Comparison of ENCODE assay signal across 9 cellular contexts in genomic region chr17:6752068-6752909, GRCh38. TPM values are rescaled to one million over a fixed set of nuclear protein-coding genes. Genes with fewer than 3 reads are reported as not detected.
DNase-seq lines count a peak whose midpoint lies in the region; ATAC-seq and TF ChIP-seq lines count a peak whose summit lies in the region.
"Had no signal": no experiment of that assay in that cellular context is flagged by ENCODE, and none has a peak within 500 bp of the region (broad histone marks: within the 10 kb centered on the region; RNA-seq: fewer than 3 reads in every experiment).

No MANE protein-coding gene starts in this region.

- WGBS in neuronal stem cell (ENCODE audit: extremely low coverage in 2 of 2, insufficient read length in 2 of 2, insufficient replicate concordance in 1 of 2), 2 donors, result no CpG with 5 or more reads among the region's 7 CpGs

- no peak overlapping the region for H2BK120ac ChIP-seq in neuronal stem cell (ENCODE audit: low read depth, low read length)

- H3K9ac ChIP-seq in fibroblast of lung (ENCODE audit: insufficient read depth, low read length) (no peak overlapping the region), neuronal stem cell (ENCODE audit: low read depth, low read length, poor library complexity) (no peak overlapping the region)

- no peak overlapping the region for H2BK5ac ChIP-seq in neuronal stem cell (ENCODE audit: low read length)

- no peak for TF ChIP-seq CTCF in fibroblast of lung (conservative IDR thresholded peaks at IDR 0.05 in 1 of 2, IDR thresholded peaks at IDR 0.05 in 1 of 2; ENCODE audit: low read depth in 1 of 2, low read length in 2 of 2)

- no peak overlapping the region for H2BK12ac ChIP-seq in neuronal stem cell (ENCODE audit: low read length)

- H3K18ac ChIP-seq in neuronal stem cell (ENCODE audit: low read length), result peak overlapping the region; percentile 65

- H3K36me3 ChIP-seq in fibroblast of lung (ENCODE audit: control insufficient read depth, insufficient read depth, low read length) (no peaks in the 10 kb centered on the region), neuronal stem cell (replicated peaks in 1 of 2; ENCODE audit: control insufficient read depth in 2 of 2, insufficient read depth in 2 of 2, low read length in 2 of 2) (no peaks in the 10 kb centered on the region)

- H3K27ac ChIP-seq in fibroblast of lung (ENCODE audit: insufficient read depth, low read length) (peak overlapping the region; percentile 96), neuronal stem cell (replicated peaks; ENCODE audit: low read length) (no peak overlapping the region)
- H3K27ac ChIP-seq: SK-N-MC had no signal

- H3K79me2 ChIP-seq in fibroblast of lung (ENCODE audit: control insufficient read depth, insufficient read depth, low read length), result no peaks in the 10 kb centered on the region

- H3K4me2 ChIP-seq in fibroblast of lung (ENCODE audit: extremely low read depth, insufficient read depth, low read length) (peak overlapping the region; percentile 64), neuronal stem cell (ENCODE audit: insufficient read depth, low read length, poor library complexity, severe bottlenecking) (no peak overlapping the region)

- ATAC-seq in HG03432 (IDR thresholded peaks at IDR 0.05; ENCODE audit: unreplicated experiment) (no peak), HG03025 (IDR thresholded peaks at IDR 0.05; ENCODE audit: low FRiP score, unreplicated experiment) (no peak), GM18870 (IDR thresholded peaks at IDR 0.05; ENCODE audit: unreplicated experiment) (no peak)

- H4K8ac ChIP-seq in neuronal stem cell (ENCODE audit: low read depth, low read length), result no peak overlapping the region

- no peak overlapping the region for H3K14ac ChIP-seq in neuronal stem cell (ENCODE audit: low read length)

- H4K91ac ChIP-seq in neuronal stem cell (ENCODE audit: low read depth, low read length, poor library complexity), result no peak overlapping the region

- H2AFZ ChIP-seq in fibroblast of lung (ENCODE audit: low read length) (peak overlapping the region; percentile 48), neuronal stem cell (ENCODE audit: low read length) (peak overlapping the region; percentile 78)

- no peak overlapping the region for H3K4ac ChIP-seq in neuronal stem cell (ENCODE audit: low read length)

- no peak overlapping the region for H3K23ac ChIP-seq in neuronal stem cell (ENCODE audit: low read depth, low read length, poor library complexity)

- H3K79me1 ChIP-seq in neuronal stem cell (ENCODE audit: low read depth, low read length), result no peaks in the 10 kb centered on the region

- H3K4me1 ChIP-seq in fibroblast of lung (ENCODE audit: control insufficient read depth, extremely low read depth, insufficient read depth, low read length), result peaks cover 27% of the 10 kb centered on the region
- peaks cover 11 to 20% of the 10 kb centered on the region in 2 donors for H3K4me1 ChIP-seq in neuronal stem cell (ENCODE audit: control insufficient read depth in 2 of 2, insufficient read depth in 1 of 2, low read depth in 1 of 2, low read length in 2 of 2)

- no peaks in the 10 kb centered on the region for H4K20me1 ChIP-seq in fibroblast of lung (ENCODE audit: control insufficient read depth, extremely low read depth, insufficient read depth, low read length)

- no peak overlapping the region for H2AK5ac ChIP-seq in neuronal stem cell (ENCODE audit: low read depth, low read length)

- H2BK15ac ChIP-seq in neuronal stem cell (ENCODE audit: low read length), result no peak overlapping the region

- H3K9me3 ChIP-seq in fibroblast of lung (ENCODE audit: control insufficient read depth, insufficient read depth, low read depth, low read length), result no peaks in the 10 kb centered on the region
- no peaks in the 10 kb centered on the region for H3K9me3 ChIP-seq in neuronal stem cell (replicated peaks in 1 of 2; ENCODE audit: control insufficient read depth in 2 of 2, insufficient read depth in 1 of 2, low read depth in 1 of 2, low read length in 2 of 2)

- H3K27me3 ChIP-seq in fibroblast of lung (ENCODE audit: control insufficient read depth, insufficient read depth, low read length) (no peaks in the 10 kb centered on the region), neuronal stem cell (ENCODE audit: control insufficient read depth in 3 of 3, insufficient read depth in 3 of 3, low read depth in 1 of 3, low read length in 3 of 3) (no peaks in the 10 kb centered on the region)

- DNase-seq in HCEC 1CT, result peak; percentile 98
- DNase-seq in SW480 (ENCODE audit: low spot score), result peak; percentile 99
- peak; percentile 98 to 100 for DNase-seq in fibroblast of lung (ENCODE audit: low read depth in 2 of 2)
- no peak for DNase-seq in neuronal stem cell (ENCODE audit: low spot score)
- no peak for DNase-seq in activated effector memory CD4-positive, alpha-beta T cell treated with Interleukin-2 at 50 U/mL for 16 hours

- H3K4me3 ChIP-seq in fibroblast of lung (replicated peaks in 1 of 4; ENCODE audit: control extremely low read depth in 1 of 4, insufficient read depth in 1 of 4, low read depth in 3 of 4, low read length in 4 of 4) (no peak overlapping the region), neuronal stem cell (ENCODE audit: low read length in 2 of 2) (peak overlapping the region in 1 of 2 donors; percentile 13)
- H3K4me3 ChIP-seq: SK-N-MC had no signal

RNA-seq across cellular contexts. Expression of gene XAF1, which starts 3.6 kb away (rescaled TPM):
- total RNA-seq in fibroblast of lung, result 57.5 and 98.9 TPM in 2 replicates
- 3.2 and 3.5 TPM in 2 replicates for polyA plus RNA-seq in fibroblast of lung
- 10.1 and 11.9 TPM in 2 replicates for polyA plus RNA-seq in fibroblast of lung (2012)
- polyA minus RNA-seq in fibroblast of lung (ENCODE audit: low replicate concordance), result 41.4 and 41.9 TPM in 2 replicates
- polyA plus RNA-seq in neuronal stem cell (2013, experiment 1 of 2), result 0.01 TPM
- 0.01 TPM for polyA plus RNA-seq in neuronal stem cell (2013, experiment 2 of 2)

RNA-seq across cellular contexts. Expression of gene FBXO39, which starts 23.7 kb away (rescaled TPM):
- total RNA-seq in fibroblast of lung, result 0.51 and 0.66 TPM in 2 replicates
- 0.10 and 0.25 TPM in 2 replicates for polyA plus RNA-seq in fibroblast of lung
- polyA plus RNA-seq in fibroblast of lung (2012), result 0.08 TPM in 1 of 2 replicates, not detected in the other
- 2.0 TPM in 1 of 2 replicates, not detected in the other for polyA minus RNA-seq in fibroblast of lung (ENCODE audit: low replicate concordance)
- not detected for polyA plus RNA-seq in neuronal stem cell (2013, experiment 1 of 2)
- not detected for polyA plus RNA-seq in neuronal stem cell (2013, experiment 2 of 2)

RNA-seq across cellular contexts. Expression of gene SLC13A5, which starts 39.1 kb away (rescaled TPM):
- not detected in 2 replicates for total RNA-seq in fibroblast of lung
- polyA plus RNA-seq in fibroblast of lung, result not detected in 2 replicates
- polyA plus RNA-seq in fibroblast of lung (2012), result not detected in 2 replicates
- not detected in 2 replicates for polyA minus RNA-seq in fibroblast of lung (ENCODE audit: low replicate concordance)
- polyA plus RNA-seq in neuronal stem cell (2013, experiment 1 of 2), result 0.13 TPM
- polyA plus RNA-seq in neuronal stem cell (2013, experiment 2 of 2), result 0.06 TPM

Comparison
In these comparisons a context has a peak if more than half of its experiments do, and no peak if none do; other contexts are left out.
1. DNase-seq: peak in HCEC 1CT (single experiment), SW480 (single experiment) and fibroblast of lung (2 of 2); none in neuronal stem cell (single experiment) and activated effector memory CD4-positive, alpha-beta T cell treated with Interleukin-2 at 50 U/mL for 16 hours (single experiment).